ENCODE assay signal across 5 cellular contexts in the genomic region with DNA sequence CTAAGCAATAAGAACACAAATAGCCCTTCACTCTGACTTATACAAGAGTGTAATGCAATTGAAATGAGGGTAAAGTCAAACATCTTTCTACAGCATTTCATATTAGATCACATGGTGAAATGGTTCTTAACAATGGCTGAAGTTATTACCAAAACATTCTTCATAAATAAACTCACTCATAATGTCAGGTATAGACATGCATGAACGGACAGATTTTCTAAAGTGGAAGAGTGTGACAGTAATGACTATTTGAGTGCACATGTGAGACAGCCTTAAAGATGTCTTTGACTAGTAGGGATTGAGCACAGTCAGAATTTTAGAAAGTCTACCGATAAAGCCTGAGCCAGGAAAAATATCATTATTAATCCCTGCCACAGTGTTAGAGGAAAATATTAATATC.
"Had no signal": no experiment of that assay in that cellular context is flagged by ENCODE, and none has a peak within 500 bp of the region (broad histone marks: within the 10 kb centered on the region; RNA-seq: fewer than 3 reads in every experiment).

No MANE protein-coding gene starts in this region.

- H3K4me3 ChIP-seq: GM23338 had no signal

- H3K4me2 ChIP-seq: GM23338 had no signal

- H2AFZ ChIP-seq: GM23338 had no signal

- ATAC-seq: GM23338, HepG2 had no signal

- H3K27ac ChIP-seq: HL-60 had no signal

- DNase-seq: H9, HCEC 1CT had no signal
